Comparison of ENCODE assay signal across 20 cellular contexts in the genomic region with DNA sequence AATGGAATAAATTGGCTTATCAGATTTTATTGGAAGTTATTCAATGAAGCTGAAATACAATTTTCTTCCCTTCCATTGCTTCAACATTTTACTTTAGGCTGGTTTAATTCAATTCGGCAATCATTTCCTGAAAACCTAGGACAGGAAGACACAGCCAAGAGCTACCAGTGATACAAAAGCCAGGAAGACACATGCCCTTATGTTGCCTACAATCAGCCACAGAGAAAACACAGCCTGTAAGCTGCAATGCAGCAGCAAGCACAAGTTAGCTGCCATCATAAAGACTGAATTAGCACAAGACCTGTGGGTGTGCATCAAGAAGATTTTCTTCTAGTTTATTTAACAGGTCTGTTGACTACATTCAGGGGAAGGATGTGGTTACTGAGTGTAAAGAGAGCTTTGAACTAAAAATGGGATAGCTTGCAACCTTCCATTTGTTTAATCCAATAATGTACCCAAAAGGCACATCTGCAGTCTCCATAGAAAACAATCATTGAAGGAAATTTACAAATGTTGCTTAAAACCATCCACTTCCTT.
DNase-seq lines count a peak whose midpoint lies in the region; ATAC-seq and TF ChIP-seq lines count a peak whose summit lies in the region.
"Had no signal": no experiment of that assay in that cellular context is flagged by ENCODE, and none has a peak within 500 bp of the region (broad histone marks: within the 10 kb centered on the region; RNA-seq: fewer than 3 reads in every experiment).

No MANE protein-coding gene starts in this region.

- H3K36me3 ChIP-seq in DND-41 (ENCODE audit: insufficient read depth, low read length) (no peaks in the 10 kb centered on the region), breast epithelium (no peaks in the 10 kb centered on the region)
- H3K36me3 ChIP-seq: MG63, SJSA1 had no signal

- no peaks in the 10 kb centered on the region for H3K9me3 ChIP-seq in DND-41 (ENCODE audit: insufficient read depth, low read length, severe bottlenecking)
- H3K9me3 ChIP-seq in breast epithelium: no peaks in the 10 kb centered on the region
- H3K9me3 ChIP-seq: MG63, SJSA1 had no signal

- no peak for TF ChIP-seq CTCF in activated CD8-positive, alpha-beta T cell treated with anti-CD3 and anti-CD28 coated beads for 36 hours (IDR thresholded peaks at IDR 0.05)
- TF ChIP-seq CTCF in DND-41 (IDR thresholded peaks at IDR 0.05; ENCODE audit: borderline replicate concordance, extremely low read depth, low read length, poor library complexity, severe bottlenecking) (no peak), breast epithelium (IDR thresholded peaks at IDR 0.05) (no peak)

- H3K4me1 ChIP-seq in DND-41 (ENCODE audit: insufficient read depth, low read length) (no peaks in the 10 kb centered on the region), breast epithelium (no peaks in the 10 kb centered on the region)
- H3K4me1 ChIP-seq: SJSA1 had no signal

- H3K4me2 ChIP-seq in DND-41 (ENCODE audit: insufficient read depth, low read length): no peak overlapping the region

- intact Hi-C loops in activated CD8-positive, alpha-beta T cell treated with anti-CD3 and anti-CD28 coated beads for 36 hours (cut with micrococcal nuclease): loop anchor here (10.0 kb wide), 1 partner anchor 355 kb away; no protein-coding TSS in a partner anchor
- intact Hi-C loops in breast epithelium (cut with DNase I; ENCODE audit: low total_unique reads): no loop called here

- H4K20me1 ChIP-seq in DND-41 (ENCODE audit: insufficient read depth, low read length): no peaks in the 10 kb centered on the region

- no peak overlapping the region for H2AFZ ChIP-seq in DND-41 (ENCODE audit: low read depth, low read length)

- CTCF ChIA-PET in activated CD8-positive, alpha-beta T cell treated with anti-CD3 and anti-CD28 coated beads, Interleukin-2, amount 10 ng/mL, durations not matched to agents 7 days and 5 days (lab: Charles Lee): interaction anchor here (0.7 kb wide), 1 partner anchor 357 kb away, joined by 3 read pairs; no protein-coding TSS in a partner anchor
- CTCF ChIA-PET in activated CD8-positive, alpha-beta T cell treated with anti-CD3 and anti-CD28 coated beads for 36 hours (lab: Charles Lee): no interaction called here

- H3K36me3 Mint-ChIP-seq in activated CD8-positive, alpha-beta T cell treated with anti-CD3 and anti-CD28 coated beads, Interleukin-2, amount 10 ng/mL, durations not matched to agents 7 days and 5 days (ENCODE audit: low read depth): no peaks in the 10 kb centered on the region
- H3K36me3 Mint-ChIP-seq in activated CD8-positive, alpha-beta T cell treated with anti-CD3 and anti-CD28 coated beads for 36 hours (ENCODE audit: low read depth): no peaks in the 10 kb centered on the region
- H3K36me3 Mint-ChIP-seq: CD14-positive monocyte had no signal

- no peak for DNase-seq in activated CD8-positive, alpha-beta T cell treated with anti-CD3 and anti-CD28 coated beads, Interleukin-2, amount 10 ng/mL, durations not matched to agents 7 days and 5 days
- no peak for DNase-seq in activated CD8-positive, alpha-beta T cell treated with anti-CD3 and anti-CD28 coated beads for 36 hours
- no peak for DNase-seq in DND-41
- DNase-seq in cerebellar cortex (ENCODE audit: low spot score): peak; percentile 80
- DNase-seq in central memory CD4-positive, alpha-beta T cell: no peak
- no peak for DNase-seq in breast epithelium (ENCODE audit: low spot score in 2 of 2)
- DNase-seq: Kasumi-1, MG63, NCI-H1105 treated with DMSO at 0.1 percent for 48 hours, NCI-H146, NCI-H2029 treated with DMSO at 0.1 percent for 48 hours, NCI-H526 treated with DMSO at 0.1 percent for 48 hours, Right ventricle myocardium superior, RPMI8226 had no signal

- TF ChIP-seq POLR2A in breast epithelium (IDR thresholded peaks at IDR 0.05): no peak

- POLR2A ChIA-PET in activated CD8-positive, alpha-beta T cell treated with anti-CD3 and anti-CD28 coated beads, Interleukin-2, amount 10 ng/mL, durations not matched to agents 7 days and 5 days (lab: Charles Lee): no interaction called here
- POLR2A ChIA-PET in activated CD8-positive, alpha-beta T cell treated with anti-CD3 and anti-CD28 coated beads for 36 hours (lab: Charles Lee): no interaction called here

- no peaks in the 10 kb centered on the region for H3K9me3 Mint-ChIP-seq in activated CD8-positive, alpha-beta T cell treated with anti-CD3 and anti-CD28 coated beads, Interleukin-2, amount 10 ng/mL, durations not matched to agents 7 days and 5 days (ENCODE audit: insufficient read depth)
- H3K9me3 Mint-ChIP-seq in activated CD8-positive, alpha-beta T cell treated with anti-CD3 and anti-CD28 coated beads for 36 hours: no peaks in the 10 kb centered on the region
- H3K9me3 Mint-ChIP-seq: CD14-positive monocyte had no signal

- no peaks in the 10 kb centered on the region for H3K79me2 ChIP-seq in DND-41 (ENCODE audit: insufficient read depth, low read length)

- H3K27ac ChIP-seq in DND-41 (ENCODE audit: low read length): no peak overlapping the region
- no peak overlapping the region for H3K27ac ChIP-seq in breast epithelium
- H3K27ac ChIP-seq: SJSA1 had no signal

- no peaks in the 10 kb centered on the region for H3K27me3 Mint-ChIP-seq in activated CD8-positive, alpha-beta T cell treated with anti-CD3 and anti-CD28 coated beads, Interleukin-2, amount 10 ng/mL, durations not matched to agents 7 days and 5 days (ENCODE audit: low read depth)
- no peaks in the 10 kb centered on the region for H3K27me3 Mint-ChIP-seq in activated CD8-positive, alpha-beta T cell treated with anti-CD3 and anti-CD28 coated beads for 36 hours

- H3K27ac Mint-ChIP-seq in activated CD8-positive, alpha-beta T cell treated with anti-CD3 and anti-CD28 coated beads, Interleukin-2, amount 10 ng/mL, durations not matched to agents 7 days and 5 days: peak overlapping the region; percentile 44
- H3K27ac Mint-ChIP-seq in activated CD8-positive, alpha-beta T cell treated with anti-CD3 and anti-CD28 coated beads for 36 hours: no peak overlapping the region
- H3K27ac Mint-ChIP-seq: CD14-positive monocyte had no signal

- ATAC-seq in activated CD8-positive, alpha-beta T cell treated with anti-CD3 and anti-CD28 coated beads, Interleukin-2, amount 10 ng/mL, durations not matched to agents 7 days and 5 days: no peak
- ATAC-seq in activated CD8-positive, alpha-beta T cell treated with anti-CD3 and anti-CD28 coated beads for 36 hours: no peak
- ATAC-seq in DND-41 (ENCODE audit: insufficient read depth, low read depth) (peak; percentile 64), HG02981 (IDR thresholded peaks at IDR 0.05; ENCODE audit: unreplicated experiment) (no peak)
- ATAC-seq: HCT116, HepG2, K562 had no signal

- H3K4me1 Mint-ChIP-seq in activated CD8-positive, alpha-beta T cell treated with anti-CD3 and anti-CD28 coated beads, Interleukin-2, amount 10 ng/mL, durations not matched to agents 7 days and 5 days (ENCODE audit: low read depth): peaks cover 9% of the 10 kb centered on the region
- H3K4me1 Mint-ChIP-seq in activated CD8-positive, alpha-beta T cell treated with anti-CD3 and anti-CD28 coated beads for 36 hours (ENCODE audit: low read depth): peaks cover 2% of the 10 kb centered on the region
- H3K4me1 Mint-ChIP-seq: CD14-positive monocyte had no signal

- H3K9ac ChIP-seq in DND-41 (ENCODE audit: low read depth, low read length): no peak overlapping the region

- H3K4me3 ChIP-seq in DND-41 (ENCODE audit: low read depth in 1 of 2, low read length in 2 of 2) (no peak overlapping the region), breast epithelium (no peak overlapping the region)
- H3K4me3 ChIP-seq: K562, MG63, SJSA1 had no signal

- H3K4me3 Mint-ChIP-seq in activated CD8-positive, alpha-beta T cell treated with anti-CD3 and anti-CD28 coated beads, Interleukin-2, amount 10 ng/mL, durations not matched to agents 7 days and 5 days: no peak overlapping the region
- H3K4me3 Mint-ChIP-seq in activated CD8-positive, alpha-beta T cell treated with anti-CD3 and anti-CD28 coated beads for 36 hours: no peak overlapping the region
- H3K4me3 Mint-ChIP-seq: CD14-positive monocyte had no signal

- peaks cover 3% of the 10 kb centered on the region for H3K27me3 ChIP-seq in DND-41 (ENCODE audit: insufficient read depth, low read length, poor library complexity)
- no peaks in the 10 kb centered on the region for H3K27me3 ChIP-seq in breast epithelium
- H3K27me3 ChIP-seq: MG63, SJSA1 had no signal
